1 cellular context compared by ENCODE assay signal in the genomic region with DNA sequence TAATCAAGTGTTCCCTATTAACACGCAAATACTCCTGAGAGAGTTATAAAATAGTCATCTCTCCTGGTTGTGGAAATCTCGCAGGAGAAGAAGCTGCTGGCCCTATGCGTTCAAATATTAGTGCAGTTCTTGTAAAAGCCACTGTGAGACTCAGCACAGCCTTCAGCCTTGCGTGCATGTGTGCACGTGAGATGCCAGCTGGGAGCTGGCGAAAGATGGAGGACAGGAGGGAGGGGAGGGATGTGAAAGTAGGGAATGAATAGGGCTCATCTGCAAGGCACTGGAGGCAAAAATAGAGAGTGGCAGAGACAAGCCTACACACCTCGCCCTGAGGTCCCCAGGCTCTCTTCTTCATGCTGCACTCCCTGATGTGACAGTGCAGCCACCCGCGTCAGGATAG.
TF ChIP-seq lines count a peak whose summit lies in the region.

No MANE protein-coding gene starts in this region.

TF ChIP-seq in HepG2, 621 proteins besides CTCF, POLR2A, EP300 and RAD21 (continued from another document):
- TF ChIP-seq, protein P1, sequence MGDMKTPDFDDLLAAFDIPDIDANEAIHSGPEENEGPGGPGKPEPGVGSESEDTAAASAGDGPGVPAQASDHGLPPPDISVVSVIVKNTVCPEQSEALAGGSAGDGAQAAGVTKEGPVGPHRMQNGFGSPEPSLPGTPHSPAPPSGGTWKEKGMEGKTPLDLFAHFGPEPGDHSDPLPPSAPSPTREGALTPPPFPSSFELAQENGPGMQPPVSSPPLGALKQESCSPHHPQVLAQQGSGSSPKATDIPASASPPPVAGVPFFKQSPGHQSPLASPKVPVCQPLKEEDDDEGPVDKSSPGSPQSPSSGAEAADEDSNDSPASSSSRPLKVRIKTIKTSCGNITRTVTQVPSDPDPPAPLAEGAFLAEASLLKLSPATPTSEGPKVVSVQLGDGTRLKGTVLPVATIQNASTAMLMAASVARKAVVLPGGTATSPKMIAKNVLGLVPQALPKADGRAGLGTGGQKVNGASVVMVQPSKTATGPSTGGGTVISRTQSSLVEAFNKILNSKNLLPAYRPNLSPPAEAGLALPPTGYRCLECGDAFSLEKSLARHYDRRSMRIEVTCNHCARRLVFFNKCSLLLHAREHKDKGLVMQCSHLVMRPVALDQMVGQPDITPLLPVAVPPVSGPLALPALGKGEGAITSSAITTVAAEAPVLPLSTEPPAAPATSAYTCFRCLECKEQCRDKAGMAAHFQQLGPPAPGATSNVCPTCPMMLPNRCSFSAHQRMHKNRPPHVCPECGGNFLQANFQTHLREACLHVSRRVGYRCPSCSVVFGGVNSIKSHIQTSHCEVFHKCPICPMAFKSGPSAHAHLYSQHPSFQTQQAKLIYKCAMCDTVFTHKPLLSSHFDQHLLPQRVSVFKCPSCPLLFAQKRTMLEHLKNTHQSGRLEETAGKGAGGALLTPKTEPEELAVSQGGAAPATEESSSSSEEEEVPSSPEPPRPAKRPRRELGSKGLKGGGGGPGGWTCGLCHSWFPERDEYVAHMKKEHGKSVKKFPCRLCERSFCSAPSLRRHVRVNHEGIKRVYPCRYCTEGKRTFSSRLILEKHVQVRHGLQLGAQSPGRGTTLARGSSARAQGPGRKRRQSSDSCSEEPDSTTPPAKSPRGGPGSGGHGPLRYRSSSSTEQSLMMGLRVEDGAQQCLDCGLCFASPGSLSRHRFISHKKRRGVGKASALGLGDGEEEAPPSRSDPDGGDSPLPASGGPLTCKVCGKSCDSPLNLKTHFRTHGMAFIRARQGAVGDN (CRISPR knock-in tag; IDR thresholded peaks at IDR 0.05) = 0 out of 2 replicates have a peak, but pooled peaks have one; percentile 20
- TF ChIP-seq ZBTB8A (CRISPR knock-in tag; IDR thresholded peaks at IDR 0.05; ENCODE audit: borderline replicate concordance, low read depth) (no peak), NR2F6 (IDR thresholded peaks at IDR 0.05) (no peak), NR2F6 (CRISPR knock-in tag; IDR thresholded peaks at IDR 0.05) (no peak)
